Comparison of ENCODE assay signal across 17 cellular contexts in the genomic region with DNA sequence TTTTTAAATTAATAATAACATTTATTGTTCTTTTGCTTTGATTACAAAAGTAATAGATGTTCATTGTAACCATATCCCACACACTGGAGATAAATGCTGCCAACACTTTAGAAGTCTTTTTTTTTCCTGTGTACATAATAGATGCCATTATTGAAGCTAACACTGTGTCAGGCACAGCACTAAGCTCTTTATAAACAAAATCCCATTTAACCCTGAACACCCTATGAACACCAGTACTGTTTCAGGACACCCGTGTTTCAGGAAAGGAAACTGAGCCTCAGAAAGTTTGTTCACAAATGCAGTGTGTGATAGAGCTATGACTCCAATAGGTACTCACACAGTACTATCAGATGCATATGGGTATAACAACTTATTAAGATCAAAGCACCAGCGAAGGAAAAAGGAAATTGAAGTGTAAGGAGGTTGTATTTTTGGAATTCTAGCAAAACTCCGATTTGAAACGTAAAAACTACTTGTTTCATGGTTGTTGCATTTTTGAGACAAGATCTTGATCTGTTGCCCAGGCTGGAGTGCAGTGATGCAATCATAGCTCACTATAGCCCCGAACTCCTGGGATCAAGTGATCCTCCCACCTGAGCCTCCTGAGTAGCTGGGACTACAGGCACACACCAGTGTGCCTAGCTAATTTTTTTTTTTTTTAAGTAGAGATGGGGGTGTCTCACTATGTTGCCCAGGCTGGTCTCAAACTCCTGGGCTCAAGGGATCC. TPM values are rescaled to one million over a fixed set of nuclear protein-coding genes. Genes with fewer than 3 reads are reported as not detected.
DNase-seq lines count a peak whose midpoint lies in the region; ATAC-seq and TF ChIP-seq lines count a peak whose summit lies in the region.
"Had no signal": no experiment of that assay in that cellular context is flagged by ENCODE, and none has a peak within 500 bp of the region (broad histone marks: within the 10 kb centered on the region; RNA-seq: fewer than 3 reads in every experiment).

No MANE protein-coding gene starts in this region.

- no peak overlapping the region for H3K4me2 ChIP-seq in SK-N-SH

- no peak for ATAC-seq in right cardiac atrium
- ATAC-seq in gastroesophageal sphincter: no peak
- no peak for ATAC-seq in GM18511 (IDR thresholded peaks at IDR 0.05; ENCODE audit: unreplicated experiment)
- ATAC-seq: PC-3 had no signal

- intact Hi-C loops in right cardiac atrium (cut with DNase I) (no loop called here), prostate gland (cut with DNase I) (loop anchor here (5.0 kb wide), 2 partner anchors 47 to 58 kb away; no protein-coding TSS in a partner anchor), vagina (cut with DNase I) (loop anchor here (5.0 kb wide), 1 partner anchor 193 kb away; no protein-coding TSS in a partner anchor)

- TF ChIP-seq POLR2A in gastroesophageal sphincter (IDR thresholded peaks at IDR 0.05) (no peak), prostate gland (IDR thresholded peaks at IDR 0.05) (no peak), vagina (IDR thresholded peaks at IDR 0.05) (no peak)

- H3K9me3 ChIP-seq in right atrium auricular region: no peaks in the 10 kb centered on the region
- no peaks in the 10 kb centered on the region for H3K9me3 ChIP-seq in right cardiac atrium (ENCODE audit: control insufficient read depth, low read length)
- no peaks in the 10 kb centered on the region for H3K9me3 ChIP-seq in gastroesophageal sphincter
- no peaks in the 10 kb centered on the region for H3K9me3 ChIP-seq in prostate gland
- no peaks in the 10 kb centered on the region for H3K9me3 ChIP-seq in vagina
- no peaks in the 10 kb centered on the region for H3K9me3 ChIP-seq in SK-N-SH
- H3K9me3 ChIP-seq: adrenal gland had no signal

- H3K4me1 ChIP-seq in right atrium auricular region (peaks cover 0 to 62% of the 10 kb centered on the region in 2 donors), right cardiac atrium (ENCODE audit: control insufficient read depth, insufficient read depth, low read length) (peaks cover 19% of the 10 kb centered on the region), gastroesophageal sphincter (peaks cover 0 to 67% (median 40%) of the 10 kb centered on the region in 3 donors), prostate gland (replicated peaks) (no peaks in the 10 kb centered on the region), vagina (peaks cover 64% of the 10 kb centered on the region), SK-N-SH (ENCODE audit: control insufficient read depth in 1 of 2, insufficient read depth in 2 of 2, low read depth in 1 of 2, low read length in 1 of 2) (peaks cover 27 to 39% of the 10 kb centered on the region in 2 experiments; a peak in 2 of 4 replicates)

- no peak for DNase-seq in right atrium auricular region (ENCODE audit: low spot score)
- DNase-seq in right cardiac atrium: no peak
- no peak for DNase-seq in prostate gland (ENCODE audit: low spot score)
- DNase-seq in vagina (ENCODE audit: extremely low spot score in 2 of 2): no peak
- DNase-seq in SK-N-SH: no peak
- DNase-seq in NCI-H1092 (lab: John Stamatoyannopoulos, UW): no peak
- DNase-seq: activated CD4-positive, alpha-beta memory T cell treated with anti-CD3 and anti-CD28 coated beads, Interleukin-2, amount 10 ng/mL, durations not matched to agents 7 days and 5 days; activated T-cell treated with anti-CD3 and anti-CD28 coated beads, Interleukin-2, amount 50 U/mL, for 48 hours; DMS79 treated with DMSO at 0.1 percent for 48 hours; glutamatergic neuron; MV-4-11; NCI-H2081; NCI-H526 treated with DMSO at 0.1 percent for 48 hours; PC-3 had no signal

- POLR2A ChIA-PET in SK-N-SH (lab: Yijun Ruan, JAX): no interaction called here

- peaks cover 27% of the 10 kb centered on the region for H3K79me2 ChIP-seq in SK-N-SH (ENCODE audit: insufficient read depth)

- H3K36me3 ChIP-seq in right atrium auricular region (no peaks in the 10 kb centered on the region), gastroesophageal sphincter (no peaks in the 10 kb centered on the region), prostate gland (no peaks in the 10 kb centered on the region), vagina (no peaks in the 10 kb centered on the region), SK-N-SH (replicated peaks in 1 of 2; ENCODE audit: control insufficient read depth in 1 of 2, insufficient read depth in 2 of 2, low read length in 1 of 2) (no peaks in the 10 kb centered on the region)
- H3K36me3 ChIP-seq: adrenal gland had no signal

- 62% methylated on average over 5 of the region's 5 CpGs for WGBS in right cardiac atrium
- WGBS in gastroesophageal sphincter (ENCODE audit: low coverage in 1 of 2), 2 donors: 30 to 50% methylated on average over 5 of the region's 5 CpGs
- 62% methylated on average over 5 of the region's 5 CpGs for WGBS in prostate gland
- WGBS in SK-N-SH (ENCODE audit: low lambda C conversion rate): 84% methylated on average over 5 of the region's 5 CpGs

- H3K4me3 ChIP-seq in right atrium auricular region (no peak overlapping the region), right cardiac atrium (ENCODE audit: low read length) (no peak overlapping the region), gastroesophageal sphincter (no peak overlapping the region), prostate gland (no peak overlapping the region), vagina (no peak overlapping the region), SK-N-SH (ENCODE audit: low read depth in 2 of 2, low read length in 1 of 2) (no peak overlapping the region)
- H3K4me3 ChIP-seq: adrenal gland had no signal

- H3F3A ChIP-seq in SK-N-SH (replicated peaks; ENCODE audit: insufficient read depth): peaks cover 12% of the 10 kb centered on the region

- TF ChIP-seq CTCF in right atrium auricular region (IDR thresholded peaks at IDR 0.05): no peak
- TF ChIP-seq CTCF in gastroesophageal sphincter (IDR thresholded peaks at IDR 0.05): no peak
- no peak for TF ChIP-seq CTCF in prostate gland (IDR thresholded peaks at IDR 0.05)
- no peak for TF ChIP-seq CTCF in vagina (IDR thresholded peaks at IDR 0.05)
- no peak for TF ChIP-seq CTCF in SK-N-SH (IDR thresholded peaks at IDR 0.05)

- no peak overlapping the region for H3K9ac ChIP-seq in SK-N-SH

- H2AFZ ChIP-seq in SK-N-SH (ENCODE audit: low read depth): no peak overlapping the region

- TF ChIP-seq EP300 in gastroesophageal sphincter (IDR thresholded peaks at IDR 0.05) (no peak), SK-N-SH (IDR thresholded peaks at IDR 0.05; ENCODE audit: borderline replicate concordance in 1 of 2, low read depth in 1 of 2, low read length in 1 of 2) (no peak)

- H3K27ac ChIP-seq in right atrium auricular region (peak overlapping the region; percentile 89 to 96), right cardiac atrium (ENCODE audit: low read length) (no peak overlapping the region), gastroesophageal sphincter (peak overlapping the region; percentile 5 to 90 (median 88)), prostate gland (peak overlapping the region; percentile 44 to 77), vagina (peak overlapping the region; percentile 93), SK-N-SH (ENCODE audit: low read depth in 2 of 2, low read length in 1 of 2) (no peak overlapping the region)

- no peak for TF ChIP-seq RAD21 in SK-N-SH (IDR thresholded peaks at IDR 0.05; ENCODE audit: low read length)

- CTCF ChIA-PET in SK-N-SH (lab: Yijun Ruan, JAX): interaction anchor here (1.0 kb wide), 1 partner anchor 48 kb away, joined by 4 read pairs; no protein-coding TSS in a partner anchor

- no peaks in the 10 kb centered on the region for H3K27me3 ChIP-seq in right atrium auricular region
- no peaks in the 10 kb centered on the region for H3K27me3 ChIP-seq in right cardiac atrium (ENCODE audit: control insufficient read depth, insufficient read depth)
- no peaks in the 10 kb centered on the region for H3K27me3 ChIP-seq in gastroesophageal sphincter
- no peaks in the 10 kb centered on the region for H3K27me3 ChIP-seq in prostate gland (replicated peaks; ENCODE audit: insufficient read depth)
- no peaks in the 10 kb centered on the region for H3K27me3 ChIP-seq in vagina
- no peaks in the 10 kb centered on the region for H3K27me3 ChIP-seq in SK-N-SH (ENCODE audit: insufficient read depth)
- H3K27me3 ChIP-seq: adrenal gland had no signal

- peaks cover 18% of the 10 kb centered on the region for H4K20me1 ChIP-seq in SK-N-SH (ENCODE audit: insufficient read depth)

- no peaks in the 10 kb centered on the region for H3K9me2 ChIP-seq in SK-N-SH

TF ChIP-seq in SK-N-SH, 30 proteins besides CTCF, POLR2A, EP300 and RAD21:
- TF ChIP-seq ELF1 (IDR thresholded peaks at IDR 0.05): no peak
- TF ChIP-seq, protein P1, sequence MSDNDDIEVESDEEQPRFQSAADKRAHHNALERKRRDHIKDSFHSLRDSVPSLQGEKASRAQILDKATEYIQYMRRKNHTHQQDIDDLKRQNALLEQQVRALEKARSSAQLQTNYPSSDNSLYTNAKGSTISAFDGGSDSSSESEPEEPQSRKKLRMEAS (IDR thresholded peaks at IDR 0.05; ENCODE audit: low read depth): no peak
- no peak for TF ChIP-seq GABPA (IDR thresholded peaks at IDR 0.05; ENCODE audit: low read depth)
- TF ChIP-seq RXRA (IDR thresholded peaks at IDR 0.05; ENCODE audit: borderline replicate concordance, low read depth): no peak
- TF ChIP-seq, protein P2, sequence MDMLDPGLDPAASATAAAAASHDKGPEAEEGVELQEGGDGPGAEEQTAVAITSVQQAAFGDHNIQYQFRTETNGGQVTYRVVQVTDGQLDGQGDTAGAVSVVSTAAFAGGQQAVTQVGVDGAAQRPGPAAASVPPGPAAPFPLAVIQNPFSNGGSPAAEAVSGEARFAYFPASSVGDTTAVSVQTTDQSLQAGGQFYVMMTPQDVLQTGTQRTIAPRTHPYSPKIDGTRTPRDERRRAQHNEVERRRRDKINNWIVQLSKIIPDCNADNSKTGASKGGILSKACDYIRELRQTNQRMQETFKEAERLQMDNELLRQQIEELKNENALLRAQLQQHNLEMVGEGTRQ (IDR thresholded peaks at IDR 0.05; ENCODE audit: borderline replicate concordance, low read depth, low read length): no peak

RNA-seq across cellular contexts. Expression of a gene that starts 2.0 kb away (rescaled TPM):
- total RNA-seq in right atrium auricular region: 10 to 100 TPM; 40.6 to 59.5 TPM
- 10 to 100 TPM; 45.8 to 67.5 (median 50.0) TPM for total RNA-seq in right cardiac atrium
- polyA plus RNA-seq in right cardiac atrium: 39.9 TPM
- total RNA-seq in gastroesophageal sphincter: 10 to 100 TPM; 17.4 to 78.4 (median 36.2) TPM
- total RNA-seq in prostate gland: 10 to 100 TPM; 16.3 to 79.5 TPM
- total RNA-seq in vagina: 36.8 TPM
- polyA plus RNA-seq in SK-N-SH (2012; rRNA removed): 65.4 and 68.0 TPM in 2 replicates
- polyA plus RNA-seq in SK-N-SH (2012; cell fraction: cytosol; rRNA removed): 24.2 and 42.8 TPM in 2 replicates
- 132 and 135 TPM in 2 replicates for polyA plus RNA-seq in SK-N-SH (2012; cell fraction: nucleus; rRNA removed)
- total RNA-seq: activated CD4-positive, alpha-beta memory T cell treated with anti-CD3 and anti-CD28 coated beads, Interleukin-2, amount 10 ng/mL, durations not matched to agents 7 days and 5 days had no signal

Comparison
In these comparisons a context has a peak if more than half of its experiments do, and no peak if none do; other contexts are left out.
1. H3K27ac ChIP-seq: peak in right atrium auricular region (2 of 2), gastroesophageal sphincter (4 of 4), prostate gland (2 of 2) and vagina (single experiment); none in right cardiac atrium (single experiment) and SK-N-SH (0 of 2).
2. intact Hi-C loops: an anchor here in prostate gland (5.0 kb wide) and vagina (5.0 kb wide); none called in right cardiac atrium.